10 cellular contexts compared by ENCODE assay signal in the genomic region with DNA sequence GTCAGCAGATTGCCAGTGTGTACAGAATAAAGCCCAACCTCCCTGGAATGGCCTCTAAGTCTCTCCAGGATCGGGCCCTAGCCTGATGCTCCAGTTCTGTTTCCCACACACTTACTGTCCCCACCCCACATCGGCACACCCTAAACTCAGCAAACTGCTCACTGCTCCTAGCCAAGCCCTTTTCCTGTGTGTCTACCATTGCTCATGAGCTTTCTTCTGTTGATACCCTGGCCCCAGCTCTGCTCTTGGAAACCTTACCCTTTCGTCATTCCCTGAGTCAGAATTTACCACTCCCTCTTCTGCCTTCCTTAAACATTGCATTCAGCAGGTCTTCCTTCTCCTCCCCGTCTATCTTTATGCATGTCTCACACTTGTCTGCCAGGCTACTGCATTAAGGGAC.
DNase-seq lines count a peak whose midpoint lies in the region; FAIRE-seq and TF ChIP-seq lines count a peak whose summit lies in the region.
"Had no signal": no experiment of that assay in that cellular context is flagged by ENCODE, and none has a peak within 500 bp of the region (broad histone marks: within the 10 kb centered on the region; RNA-seq: fewer than 3 reads in every experiment).

No MANE protein-coding gene starts in this region.

- H3K36me3 ChIP-seq in endothelial cell of umbilical vein (ENCODE audit: control insufficient read depth in 2 of 2, extremely low read depth in 1 of 2, insufficient read depth in 2 of 2, low read length in 2 of 2) (no peaks in the 10 kb centered on the region), neural progenitor cell (no peaks in the 10 kb centered on the region)
- no peaks in the 10 kb centered on the region for H3K36me3 ChIP-seq in CD8-positive, alpha-beta memory T cell (ENCODE audit: insufficient read depth, low read length)

- H2AFZ ChIP-seq in endothelial cell of umbilical vein (ENCODE audit: low read depth, low read length) (peak overlapping the region; percentile 84), neural progenitor cell (replicated peaks) (peak overlapping the region; percentile 63)

- dilution Hi-C loops in endothelial cell of umbilical vein (cut with MboI; ENCODE audit: extremely low pct_ligation_motif_present, low sequenced_read_pairs) = no loop called here

- H3K9me1 ChIP-seq in endothelial cell of umbilical vein (replicated peaks; ENCODE audit: control insufficient read depth, extremely low read depth, insufficient read depth, low read length) = no peaks in the 10 kb centered on the region

- H3K4me3 Mint-ChIP-seq in neural progenitor cell = no peak overlapping the region
- no peak overlapping the region for H3K4me3 Mint-ChIP-seq in CD8-positive, alpha-beta memory T cell

- peaks cover 6% of the 10 kb centered on the region for H3K27me3 Mint-ChIP-seq in neural progenitor cell (ENCODE audit: insufficient read depth, low read depth)
- H3K27me3 Mint-ChIP-seq in CD8-positive, alpha-beta memory T cell = peaks cover 2 to 30% of the 10 kb centered on the region in 2 donors

- H3K9me3 Mint-ChIP-seq in neural progenitor cell = peaks cover 5% of the 10 kb centered on the region
- no peaks in the 10 kb centered on the region for H3K9me3 Mint-ChIP-seq in CD8-positive, alpha-beta memory T cell

- no peak overlapping the region for H3K4me3 ChIP-seq in endothelial cell of umbilical vein (replicated peaks in 1 of 3; ENCODE audit: insufficient read depth in 1 of 3, low read depth in 1 of 3, low read length in 3 of 3)
- H3K4me3 ChIP-seq in neural progenitor cell = no peak overlapping the region
- no peak overlapping the region for H3K4me3 ChIP-seq in CD8-positive, alpha-beta memory T cell (ENCODE audit: low read length)

- POLR2A ChIA-PET in endothelial cell of umbilical vein (lab: Charles Lee) = interaction anchor here (0.5 to 0.6 kb wide), 2 partner anchors 251 to 252 kb away, joined by 3 to 5 read pairs; no protein-coding TSS in a partner anchor
- POLR2A ChIA-PET in CD8-positive, alpha-beta memory T cell (lab: Charles Lee) = no interaction called here

- peak; percentile 15 for FAIRE-seq in endothelial cell of umbilical vein (lab: Jason Lieb, UNC)

- no peaks in the 10 kb centered on the region for H3K79me2 ChIP-seq in endothelial cell of umbilical vein (ENCODE audit: control insufficient read depth, insufficient read depth, low read length)
- H3K79me2 ChIP-seq in neural progenitor cell (ENCODE audit: low read depth) = no peaks in the 10 kb centered on the region

- H3K4me1 Mint-ChIP-seq in neural progenitor cell = peaks cover 40% of the 10 kb centered on the region
- no peaks in the 10 kb centered on the region for H3K4me1 Mint-ChIP-seq in CD8-positive, alpha-beta memory T cell

- H3K9me3 ChIP-seq in endothelial cell of umbilical vein (replicated peaks; ENCODE audit: control insufficient read depth, insufficient read depth, low read length) (no peaks in the 10 kb centered on the region), neural progenitor cell (ENCODE audit: low read depth) (no peaks in the 10 kb centered on the region)
- H3K9me3 ChIP-seq in CD8-positive, alpha-beta memory T cell (ENCODE audit: low read length) = no peaks in the 10 kb centered on the region

- H3F3A ChIP-seq in neural progenitor cell (ENCODE audit: low read depth) = no peaks in the 10 kb centered on the region

- no peak for TF ChIP-seq POLR2A in endothelial cell of umbilical vein (IDR thresholded peaks at IDR 0.05; ENCODE audit: low read depth, low read length)

- no peaks in the 10 kb centered on the region for H3K36me3 Mint-ChIP-seq in neural progenitor cell
- no peaks in the 10 kb centered on the region for H3K36me3 Mint-ChIP-seq in CD8-positive, alpha-beta memory T cell

- H3K27ac ChIP-seq in endothelial cell of umbilical vein (ENCODE audit: insufficient read depth, low read depth, low read length) (peak overlapping the region; percentile 65), neural progenitor cell (no peak overlapping the region)
- H3K27ac ChIP-seq in CD8-positive, alpha-beta memory T cell (ENCODE audit: low read depth, low read length) = no peak overlapping the region

- H3K4me2 ChIP-seq in endothelial cell of umbilical vein (ENCODE audit: insufficient read depth, low read length) (peak overlapping the region; percentile 9), neural progenitor cell (no peak overlapping the region)

- peak; percentile 95 for DNase-seq in DMS 273 treated with DMSO at 0.1 percent for 48 hours (lab: John Stamatoyannopoulos, UW)
- peak; percentile 61 for DNase-seq in NCI-H460 (ENCODE audit: extremely low read depth, low read depth)
- peak; percentile 72 for DNase-seq in endothelial cell of umbilical vein (ENCODE audit: low read depth, low spot score)
- DNase-seq in neural progenitor cell (ENCODE audit: low spot score) = no peak
- no peak for DNase-seq in activated CD4-positive, alpha-beta T cell treated with anti-CD3 and anti-CD28 coated beads, Interleukin-2, amount 50 U/mL, for 1 hour
- DNase-seq in T-helper 9 cell = no peak
- no peak for DNase-seq in NK-92 (lab: John Stamatoyannopoulos, UW; ENCODE audit: unreplicated experiment)
- DNase-seq in CD8-positive, alpha-beta memory T cell = no peak
- DNase-seq: effector CD8-positive, alpha-beta T cell; NCI-H1092 treated with DMSO at 0.1 percent for 48 hours had no signal

- H3K27ac Mint-ChIP-seq in neural progenitor cell = no peak overlapping the region
- H3K27ac Mint-ChIP-seq in CD8-positive, alpha-beta memory T cell = no peak overlapping the region

- H3K9ac ChIP-seq in endothelial cell of umbilical vein (replicated peaks; ENCODE audit: extremely low read depth, insufficient read depth, low read length) (no peak overlapping the region), neural progenitor cell (no peak overlapping the region)

- TF ChIP-seq CTCF in endothelial cell of umbilical vein (IDR thresholded peaks at IDR 0.05; ENCODE audit: extremely low read depth in 1 of 2, insufficient read depth in 1 of 2, low read depth in 1 of 2, low read length in 2 of 2) (no peak), neural progenitor cell (IDR thresholded peaks at IDR 0.05) (no peak)

- intact Hi-C loops in endothelial cell of umbilical vein (cut with micrococcal nuclease) = loop anchor here (10.0 kb wide), 1 partner anchor 376 kb away; no protein-coding TSS in a partner anchor

- CTCF ChIA-PET in endothelial cell of umbilical vein (lab: Charles Lee) = interaction anchor here (1.2 to 5.3 kb wide), 2 partner anchors 50 to 254 kb away, joined by 4 to 38 read pairs; partner anchors contain the start of gene FRMD6
- CTCF ChIA-PET in CD8-positive, alpha-beta memory T cell (lab: Charles Lee) = no interaction called here

- H3K27me3 ChIP-seq in endothelial cell of umbilical vein (ENCODE audit: control insufficient read depth in 2 of 2, insufficient read depth in 2 of 2, low read length in 2 of 2) (no peaks in the 10 kb centered on the region), neural progenitor cell (no peaks in the 10 kb centered on the region)
- no peaks in the 10 kb centered on the region for H3K27me3 ChIP-seq in CD8-positive, alpha-beta memory T cell (ENCODE audit: insufficient read depth, low read length, poor library complexity, severe bottlenecking)

- H3K4me1 ChIP-seq in endothelial cell of umbilical vein (ENCODE audit: control insufficient read depth, extremely low read depth, insufficient read depth, low read length) = peaks cover 50% of the 10 kb centered on the region
- H3K4me1 ChIP-seq in neural progenitor cell = peaks cover 16% of the 10 kb centered on the region
- no peaks in the 10 kb centered on the region for H3K4me1 ChIP-seq in CD8-positive, alpha-beta memory T cell (ENCODE audit: insufficient read depth, low read length)

- BruUV-seq in endothelial cell of umbilical vein (replicated peaks; lab: Mats Ljungman, UMichigan) = no TSS peak

- H4K20me1 ChIP-seq in endothelial cell of umbilical vein (replicated peaks; ENCODE audit: control insufficient read depth, extremely low read depth, insufficient read depth, low read length) (no peaks in the 10 kb centered on the region), neural progenitor cell (ENCODE audit: low read depth) (no peaks in the 10 kb centered on the region)

TF ChIP-seq in endothelial cell of umbilical vein, 7 proteins besides CTCF, POLR2A, EP300 and RAD21:
- TF ChIP-seq FOS (IDR thresholded peaks at IDR 0.05; ENCODE audit: borderline replicate concordance, insufficient read depth, low read length) (peak; percentile 57), EZH2 (IDR thresholded peaks at IDR 0.05; ENCODE audit: borderline replicate concordance, low read depth, low read length, severe bottlenecking) (no peak), JUN (IDR thresholded peaks at IDR 0.05; ENCODE audit: borderline replicate concordance, insufficient read depth, insufficient read length, low read depth) (no peak), GATA2 (IDR thresholded peaks at IDR 0.05; ENCODE audit: insufficient read depth, insufficient read length, low read depth, low read length) (no peak), POLR2AphosphoS5 (IDR thresholded peaks at IDR 0.05; ENCODE audit: insufficient read depth, low read depth, low read length) (peak; percentile 16)
- TF ChIP-seq, protein P1, sequence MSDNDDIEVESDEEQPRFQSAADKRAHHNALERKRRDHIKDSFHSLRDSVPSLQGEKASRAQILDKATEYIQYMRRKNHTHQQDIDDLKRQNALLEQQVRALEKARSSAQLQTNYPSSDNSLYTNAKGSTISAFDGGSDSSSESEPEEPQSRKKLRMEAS (IDR thresholded peaks at IDR 0.05; ENCODE audit: insufficient read depth, insufficient read length) = no peak

Comparison
In these comparisons a context has a peak if more than half of its experiments do, and no peak if none do; other contexts are left out.
1. DNase-seq: peak in DMS 273 treated with DMSO at 0.1 percent for 48 hours (single experiment), NCI-H460 (single experiment) and endothelial cell of umbilical vein (single experiment); none in neural progenitor cell (single experiment), activated CD4-positive, alpha-beta T cell treated with anti-CD3 and anti-CD28 coated beads, Interleukin-2, amount 50 U/mL, for 1 hour (single experiment), T-helper 9 cell (single experiment), NK-92 (single experiment) and CD8-positive, alpha-beta memory T cell (0 of 5).